Comparison of ENCODE assay signal across 16 cellular contexts in the genomic region with DNA sequence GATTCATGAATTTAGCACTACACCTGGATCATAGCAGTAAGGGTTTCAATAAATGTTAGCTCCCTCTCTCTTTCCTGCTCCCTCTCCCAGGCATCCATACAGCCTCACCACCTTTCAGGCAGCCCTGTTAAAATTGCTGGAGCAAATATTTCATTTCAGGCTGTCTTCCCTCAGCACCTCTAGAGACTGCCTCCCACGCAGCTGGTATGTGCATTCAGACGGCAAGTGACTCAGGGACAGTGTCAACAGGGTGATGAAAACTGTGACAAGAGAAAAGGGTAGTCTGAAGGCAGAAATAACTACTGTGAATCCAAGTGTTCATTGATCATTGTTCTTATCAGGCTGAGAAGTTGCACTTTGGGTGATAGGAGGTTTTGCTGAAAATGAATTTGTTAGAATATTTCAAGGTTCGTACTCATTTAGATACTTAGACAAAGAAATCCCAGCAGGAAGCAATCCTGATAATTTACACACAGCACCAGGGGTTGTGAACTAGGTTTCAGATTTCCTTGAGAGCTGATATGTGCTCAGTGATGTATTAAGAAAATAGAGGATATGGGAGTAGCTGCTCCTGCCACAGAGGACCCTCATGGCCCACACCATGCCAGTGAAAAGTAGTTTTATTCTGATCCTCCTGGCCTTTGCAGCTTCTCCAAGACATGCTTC.
"Had no signal": no experiment of that assay in that cellular context is flagged by ENCODE, and none has a peak within 500 bp of the region (broad histone marks: within the 10 kb centered on the region; RNA-seq: fewer than 3 reads in every experiment).

No MANE protein-coding gene starts in this region.

- H3K9me3 Mint-ChIP-seq: activated CD4-positive, alpha-beta T cell treated with anti-CD3 and anti-CD28 coated beads, Interleukin-2, amount 10 ng/mL, durations not matched to agents 24 days and 14 days; activated naive CD4-positive, alpha-beta T cell treated with anti-CD3 and anti-CD28 coated beads, Interleukin-2, amount 50 U/mL, for 72 hours; nephron had no signal

- H3K36me3 ChIP-seq: colonic mucosa, right lobe of liver had no signal

- H3K27me3 Mint-ChIP-seq: activated CD4-positive, alpha-beta T cell treated with anti-CD3 and anti-CD28 coated beads, Interleukin-2, amount 10 ng/mL, durations not matched to agents 24 days and 14 days; progenitor cell of endocrine pancreas; T-helper 17 cell had no signal

- ATAC-seq: activated CD8-positive, alpha-beta T cell treated with anti-CD3 and anti-CD28 coated beads, Interleukin-2, amount 10 ng/mL, durations not matched to agents 7 days and 5 days; activated naive CD4-positive, alpha-beta T cell treated with anti-CD3 and anti-CD28 coated beads, Interleukin-2, amount 50 U/mL, for 72 hours; esophagus mucosa; stimulated activated naive CD8-positive, alpha-beta T cell treated with anti-CD3 and anti-CD28 coated beads, Interleukin-15, Interleukin-2, amounts not matched to agents 100 U/mL and 50 U/mL, for 24 hours; T-helper 17 cell had no signal

- H3K4me3 ChIP-seq: colonic mucosa, hepatocyte, right lobe of liver, smooth muscle cell had no signal

- H3K4me1 ChIP-seq: colonic mucosa, right lobe of liver had no signal

- H3K9me3 ChIP-seq: colonic mucosa, right lobe of liver had no signal

- H3K27me3 ChIP-seq: colonic mucosa, hepatocyte, right lobe of liver had no signal

- H3K36me3 Mint-ChIP-seq: activated naive CD4-positive, alpha-beta T cell treated with anti-CD3 and anti-CD28 coated beads, Interleukin-2, amount 50 U/mL, for 72 hours had no signal

- H3K4me1 Mint-ChIP-seq: activated CD4-positive, alpha-beta T cell treated with anti-CD3 and anti-CD28 coated beads, Interleukin-2, amount 10 ng/mL, durations not matched to agents 24 days and 14 days; T-helper 17 cell had no signal

- DNase-seq: activated CD4-positive, alpha-beta T cell treated with anti-CD3 and anti-CD28 coated beads, Interleukin-2, amount 10 ng/mL, durations not matched to agents 24 days and 14 days; activated CD8-positive, alpha-beta memory T cell treated with anti-CD3 and anti-CD28 coated beads, Interleukin-2, amount 50 U/mL, for 4 hours; activated CD8-positive, alpha-beta T cell treated with anti-CD3 and anti-CD28 coated beads, Interleukin-2, amount 10 ng/mL, durations not matched to agents 7 days and 5 days; activated gamma-delta T cell; activated T-cell treated with anti-CD3 and anti-CD28 coated beads, Interleukin-2, amount 50 U/mL, for 48 hours; colonic mucosa; right lobe of liver; stimulated activated naive CD8-positive, alpha-beta T cell treated with anti-CD3 and anti-CD28 coated beads, Interleukin-15, Interleukin-2, amounts not matched to agents 100 U/mL and 50 U/mL, for 24 hours; T-helper 17 cell; trophoblast cell had no signal

- H3K27ac Mint-ChIP-seq: activated CD4-positive, alpha-beta T cell treated with anti-CD3 and anti-CD28 coated beads, Interleukin-2, amount 10 ng/mL, durations not matched to agents 24 days and 14 days; activated CD8-positive, alpha-beta T cell treated with anti-CD3 and anti-CD28 coated beads, Interleukin-2, amount 10 ng/mL, durations not matched to agents 7 days and 5 days; activated naive CD4-positive, alpha-beta T cell treated with anti-CD3 and anti-CD28 coated beads, Interleukin-2, amount 50 U/mL, for 72 hours; progenitor cell of endocrine pancreas; T-helper 17 cell had no signal

- H3K4me3 Mint-ChIP-seq: activated CD4-positive, alpha-beta T cell treated with anti-CD3 and anti-CD28 coated beads, Interleukin-2, amount 10 ng/mL, durations not matched to agents 24 days and 14 days; activated CD8-positive, alpha-beta T cell treated with anti-CD3 and anti-CD28 coated beads, Interleukin-2, amount 10 ng/mL, durations not matched to agents 7 days and 5 days; nephron; T-helper 17 cell had no signal
